Comparison of ENCODE assay signal across 11 cellular contexts in genomic region chr17:79732804-79733691, GRCh38. TPM values are rescaled to one million over a fixed set of nuclear protein-coding genes. Genes with fewer than 3 reads are reported as not detected.
DNase-seq lines count a peak whose midpoint lies in the region; ATAC-seq and TF ChIP-seq lines count a peak whose summit lies in the region.
"Had no signal": no experiment of that assay in that cellular context is flagged by ENCODE, and none has a peak within 500 bp of the region (broad histone marks: within the 10 kb centered on the region; RNA-seq: fewer than 3 reads in every experiment).

No MANE protein-coding gene starts in this region.

- H3K27ac ChIP-seq in DND-41 (ENCODE audit: low read length): no peak overlapping the region
- H3K27ac ChIP-seq in KMS-11: no peak overlapping the region

- no peaks in the 10 kb centered on the region for H3K36me3 ChIP-seq in DND-41 (ENCODE audit: insufficient read depth, low read length)
- H3K36me3 ChIP-seq in KMS-11 (ENCODE audit: insufficient read depth): no peaks in the 10 kb centered on the region

- H3K4me3 ChIP-seq in DND-41 (ENCODE audit: low read depth in 1 of 2, low read length in 2 of 2): no peak overlapping the region
- no peak overlapping the region for H3K4me3 ChIP-seq in KMS-11 (IDR thresholded peaks at IDR 0.05; ENCODE audit: insufficient read depth, low read depth, low read length)
- peak overlapping the region; percentile 37 for H3K4me3 ChIP-seq in choroid plexus epithelial cell (ENCODE audit: low read depth, low read length)

- peak overlapping the region; percentile 37 to 90 for H3K27ac Mint-ChIP-seq in natural killer cell

- H3K36me3 Mint-ChIP-seq in natural killer cell: no peaks in the 10 kb centered on the region

- H3K4me3 Mint-ChIP-seq in natural killer cell: peak overlapping the region; percentile 92

- H3K27me3 Mint-ChIP-seq in natural killer cell (ENCODE audit: low read depth in 2 of 2): no peaks in the 10 kb centered on the region

- DNase-seq in DND-41 (peak; percentile 46), choroid plexus epithelial cell (ENCODE audit: low read depth) (peak; percentile 47), natural killer cell (no peak), NCI-H1105 treated with DMSO at 0.1 percent for 48 hours (lab: John Stamatoyannopoulos, UW) (no peak), NCI-H1105 (lab: John Stamatoyannopoulos, UW) (no peak)
- DNase-seq: activated naive CD4-positive, alpha-beta T cell treated with anti-CD3 and anti-CD28 coated beads, Interleukin-2, amount 50 U/mL, for 16 hours; DMS53 had no signal

- peaks cover 18 to 20% of the 10 kb centered on the region in 2 donors for H3K4me1 Mint-ChIP-seq in natural killer cell

- no peak overlapping the region for H2AFZ ChIP-seq in DND-41 (ENCODE audit: low read depth, low read length)
- H2AFZ ChIP-seq in KMS-11 (ENCODE audit: low read depth): peak overlapping the region; percentile 33; the same call in 1 of the 2 replicates

- H3K4me1 ChIP-seq in DND-41 (ENCODE audit: insufficient read depth, low read length) (peaks cover 6% of the 10 kb centered on the region), KMS-11 (ENCODE audit: low read depth, poor library complexity, severe bottlenecking) (peaks cover 9% of the 10 kb centered on the region)

- H3K9ac ChIP-seq in DND-41 (ENCODE audit: low read depth, low read length) (no peak overlapping the region; the same call in 1 of the 2 replicates), KMS-11 (no peak overlapping the region)

- intact Hi-C loops in natural killer cell (cut with micrococcal nuclease): no loop called here

- H3K79me2 ChIP-seq in DND-41 (ENCODE audit: insufficient read depth, low read length): no peaks in the 10 kb centered on the region
- H3K79me2 ChIP-seq in KMS-11 (ENCODE audit: insufficient read depth, low read depth): no peaks in the 10 kb centered on the region

- peak; percentile 47; the same call in 1 of the 3 replicates for ATAC-seq in DND-41 (ENCODE audit: insufficient read depth, low read depth)
- ATAC-seq in natural killer cell: peak in 1 of 3 donors; percentile 72
- no peak for ATAC-seq in HG02938 (IDR thresholded peaks at IDR 0.05; ENCODE audit: unreplicated experiment)
- ATAC-seq in HG03469 (IDR thresholded peaks at IDR 0.05; ENCODE audit: unreplicated experiment): no peak
- ATAC-seq: esophagus mucosa had no signal

- no peaks in the 10 kb centered on the region for H3K27me3 ChIP-seq in DND-41 (ENCODE audit: insufficient read depth, low read length, poor library complexity)
- peaks cover 33% of the 10 kb centered on the region; the same call in 1 of the 2 replicates for H3K27me3 ChIP-seq in KMS-11 (ENCODE audit: insufficient read depth, low read depth)

- no peak overlapping the region for H3K4me2 ChIP-seq in DND-41 (ENCODE audit: insufficient read depth, low read length)
- no peak overlapping the region for H3K4me2 ChIP-seq in KMS-11

- H3K9me3 ChIP-seq in DND-41 (ENCODE audit: insufficient read depth, low read length, severe bottlenecking): no peaks in the 10 kb centered on the region

- TF ChIP-seq CTCF in DND-41 (IDR thresholded peaks at IDR 0.05; ENCODE audit: borderline replicate concordance, extremely low read depth, low read length, poor library complexity, severe bottlenecking) (no peak), KMS-11 (conservative IDR thresholded peaks at IDR 0.05; ENCODE audit: low read depth, low read length) (no peak), choroid plexus epithelial cell (conservative IDR thresholded peaks at IDR 0.05; ENCODE audit: low read depth, low read length) (no peak), natural killer cell (IDR thresholded peaks at IDR 0.05) (no peak)

- 0 out of 2 replicates have a peak, but pooled peaks cover 2% of the 10 kb centered on the region for H4K20me1 ChIP-seq in DND-41 (ENCODE audit: insufficient read depth, low read length)
- no peaks in the 10 kb centered on the region for H4K20me1 ChIP-seq in KMS-11 (ENCODE audit: insufficient read depth)

- H3K9me3 Mint-ChIP-seq in natural killer cell: no peaks in the 10 kb centered on the region

RNA-seq across cellular contexts. Expression of gene ENPP7, which starts 2.3 kb away (rescaled TPM):
- total RNA-seq in natural killer cell: under 1 TPM in 1 of 3 donors, not detected in 2; 0.95 TPM
- total RNA-seq: esophagus mucosa had no signal

RNA-seq across cellular contexts. Expression of gene CBX2, which starts 44.9 kb away (rescaled TPM):
- total RNA-seq in natural killer cell: 1 to 10 TPM in 1 of 3 donors, under 1 TPM in 1, not detected in 1; 0.18 to 1.3 TPM

Comparison
In these comparisons a context has a peak if more than half of its experiments do, and no peak if none do; other contexts are left out.
1. DNase-seq: peak in DND-41 (single experiment) and choroid plexus epithelial cell (single experiment); none in natural killer cell (single experiment), NCI-H1105 treated with DMSO at 0.1 percent for 48 hours (single experiment) and NCI-H1105 (single experiment).